Comparison of ENCODE assay signal across 35 cellular contexts in the genomic region with DNA sequence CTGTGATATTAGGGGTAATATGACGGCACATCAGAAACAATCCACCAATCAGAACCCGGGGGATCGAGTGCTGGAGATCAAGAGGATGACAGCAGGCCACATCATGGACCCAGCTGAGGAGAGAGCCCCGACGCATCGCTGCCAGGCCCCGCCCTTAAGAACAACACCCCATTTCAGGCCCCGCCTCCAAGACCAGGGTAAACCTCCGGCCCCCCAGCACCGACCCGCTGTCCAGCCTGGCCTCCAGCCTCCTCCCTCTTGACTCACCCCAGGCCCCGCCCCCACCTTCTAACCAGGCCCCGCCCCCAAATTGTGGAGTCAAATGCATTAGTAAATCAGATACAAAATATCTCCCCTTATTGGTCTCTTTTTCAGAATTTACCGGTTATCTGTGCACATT.
"Had no signal": no experiment of that assay in that cellular context is flagged by ENCODE, and none has a peak within 500 bp of the region (broad histone marks: within the 10 kb centered on the region; RNA-seq: fewer than 3 reads in every experiment).

No MANE protein-coding gene starts in this region.

- H3K27me3 Mint-ChIP-seq: activated CD4-positive, alpha-beta memory T cell treated with anti-CD3 and anti-CD28 coated beads for 36 hours; activated CD4-positive, alpha-beta T cell treated with anti-CD3 and anti-CD28 coated beads, Interleukin-2, amount 10 ng/mL, durations not matched to agents 24 days and 14 days; activated naive CD4-positive, alpha-beta T cell treated with anti-CD3 and anti-CD28 coated beads, Interleukin-2, amount 10 ng/mL, durations not matched to agents 7 days and 5 days; stimulated activated memory B cell treated with anti-CD40 and anti-IgM and Interleukin-4, amounts not matched to agents 10 μg/mL and 1 μg/mL and 100 μg/mL, for 72 hours; stimulated activated naive CD8-positive, alpha-beta T cell treated with anti-CD3 and anti-CD28 coated beads, Interleukin-15, amount 100 ng/mL, for 72 hours had no signal

- H3K4me1 ChIP-seq: parathyroid adenoma, right atrium auricular region had no signal

- H2AFZ ChIP-seq: parathyroid adenoma had no signal

- H3K27ac Mint-ChIP-seq: activated CD4-positive, alpha-beta memory T cell treated with anti-CD3 and anti-CD28 coated beads for 36 hours; activated CD4-positive, alpha-beta T cell treated with anti-CD3 and anti-CD28 coated beads, Interleukin-2, amount 10 ng/mL, durations not matched to agents 24 days and 14 days; activated naive CD4-positive, alpha-beta T cell treated with anti-CD3 and anti-CD28 coated beads, Interleukin-2, amount 10 ng/mL, durations not matched to agents 7 days and 5 days; activated naive CD8-positive, alpha-beta T cell treated with anti-CD3 and anti-CD28 coated beads, Interleukin-2, amount 10 ng/mL, durations not matched to agents 7 days and 5 days; brain; naive B cell; stimulated activated memory B cell treated with anti-CD40 and anti-IgM and Interleukin-4, amounts not matched to agents 10 μg/mL and 1 μg/mL and 100 μg/mL, for 72 hours; stimulated activated naive CD8-positive, alpha-beta T cell treated with anti-CD3 and anti-CD28 coated beads, Interleukin-15, amount 100 ng/mL, for 72 hours had no signal

- ATAC-seq: esophagus mucosa; left cardiac atrium; left ventricle myocardium superior; stimulated activated memory B cell treated with anti-CD40 and anti-IgM and Interleukin-4, amounts not matched to agents 10 μg/mL and 1 μg/mL and 100 μg/mL, for 72 hours; stimulated activated naive CD8-positive, alpha-beta T cell treated with anti-CD3 and anti-CD28 coated beads, Interleukin-15, amount 100 ng/mL, for 72 hours had no signal

- H3K9me3 ChIP-seq: ascending aorta, right atrium auricular region, upper lobe of left lung, vagina had no signal

- H3K4me2 ChIP-seq: smooth muscle cell had no signal

- H3K27ac ChIP-seq: ascending aorta, parathyroid adenoma, right atrium auricular region, upper lobe of left lung, vagina, WERI-Rb-1 had no signal

- H3K36me3 Mint-ChIP-seq: activated CD4-positive, alpha-beta memory T cell treated with anti-CD3 and anti-CD28 coated beads for 36 hours; brain; mesothelial cell of epicardium; naive B cell; stimulated activated memory B cell treated with anti-CD40 and anti-IgM and Interleukin-4, amounts not matched to agents 10 μg/mL and 1 μg/mL and 100 μg/mL, for 72 hours had no signal

- H3K9ac ChIP-seq: parathyroid adenoma had no signal

- H3K36me3 ChIP-seq: ascending aorta, right atrium auricular region, upper lobe of left lung, vagina, WERI-Rb-1 had no signal

- H3K27me3 ChIP-seq: ascending aorta, right atrium auricular region, upper lobe of left lung, vagina had no signal

- H3K4me3 Mint-ChIP-seq: activated CD4-positive, alpha-beta memory T cell treated with anti-CD3 and anti-CD28 coated beads for 36 hours; activated CD4-positive, alpha-beta T cell treated with anti-CD3 and anti-CD28 coated beads, Interleukin-2, amount 10 ng/mL, durations not matched to agents 24 days and 14 days; activated naive CD4-positive, alpha-beta T cell treated with anti-CD3 and anti-CD28 coated beads, Interleukin-2, amount 10 ng/mL, durations not matched to agents 7 days and 5 days; activated naive CD8-positive, alpha-beta T cell treated with anti-CD3 and anti-CD28 coated beads, Interleukin-2, amount 10 ng/mL, durations not matched to agents 7 days and 5 days; brain; mesothelial cell of epicardium; neural crest cell; stimulated activated memory B cell treated with anti-CD40 and anti-IgM and Interleukin-4, amounts not matched to agents 10 μg/mL and 1 μg/mL and 100 μg/mL, for 72 hours; stimulated activated naive CD8-positive, alpha-beta T cell treated with anti-CD3 and anti-CD28 coated beads, Interleukin-15, amount 100 ng/mL, for 72 hours had no signal

- H3K9me3 Mint-ChIP-seq: activated CD4-positive, alpha-beta memory T cell treated with anti-CD3 and anti-CD28 coated beads for 36 hours; mesothelial cell of epicardium; neural crest cell; stimulated activated memory B cell treated with anti-CD40 and anti-IgM and Interleukin-4, amounts not matched to agents 10 μg/mL and 1 μg/mL and 100 μg/mL, for 72 hours had no signal

- H3K79me2 ChIP-seq: parathyroid adenoma had no signal

- H3K4me3 ChIP-seq: ascending aorta, right atrium auricular region, smooth muscle cell, upper lobe of left lung, vagina had no signal

- DNase-seq: activated CD4-positive, alpha-beta memory T cell treated with anti-CD3 and anti-CD28 coated beads for 36 hours; activated CD4-positive, alpha-beta T cell treated with anti-CD3 and anti-CD28 coated beads, Interleukin-2, amount 10 ng/mL, durations not matched to agents 24 days and 14 days; activated CD4-positive, CD25-positive, alpha-beta regulatory T cell treated with anti-CD3 and anti-CD28 coated beads, Interleukin-2, amount 50 U/mL, for 72 hours; activated CD8-positive, alpha-beta memory T cell treated with anti-CD3 and anti-CD28 coated beads, Interleukin-2, amount 50 U/mL, for 4 hours; activated gamma-delta T cell; activated naive CD4-positive, alpha-beta T cell treated with anti-CD3 and anti-CD28 coated beads, Interleukin-2, amount 10 ng/mL, durations not matched to agents 7 days and 5 days; activated naive CD8-positive, alpha-beta T cell treated with anti-CD3 and anti-CD28 coated beads, Interleukin-2, amount 10 ng/mL, durations not matched to agents 7 days and 5 days; activated T-cell treated with anti-CD3 and anti-CD28 coated beads, Interleukin-2, amount 50 U/mL, for 1 hour; caudate nucleus; cortex of kidney; foreskin fibroblast; head of caudate nucleus; hypothalamus; left cardiac atrium; left ventricle myocardium superior; mammary epithelial cell; naive B cell; nucleus accumbens; stimulated activated CD4-positive, alpha-beta T cell treated with anti-CD3 and anti-CD28 coated beads, Interleukin-1b, Interleukin-23, amount 100 ng/mL, for 48 hours; stimulated activated CD4-positive, alpha-beta T cell treated with anti-CD3 and anti-CD28 coated beads, Interleukin-4, amount 100 ng/mL, for 4 hours; stimulated activated CD8-positive, alpha-beta memory T cell treated with anti-CD3 and anti-CD28 coated beads, Interleukin-4, amount 100 ng/mL, for 48 hours; stimulated activated naive CD8-positive, alpha-beta T cell treated with anti-CD3 and anti-CD28 coated beads, Interleukin-15, amount 100 ng/mL, for 72 hours; T1000; WERI-Rb-1 had no signal
